ENCODE assay signal across 1 cellular context in the genomic region with DNA sequence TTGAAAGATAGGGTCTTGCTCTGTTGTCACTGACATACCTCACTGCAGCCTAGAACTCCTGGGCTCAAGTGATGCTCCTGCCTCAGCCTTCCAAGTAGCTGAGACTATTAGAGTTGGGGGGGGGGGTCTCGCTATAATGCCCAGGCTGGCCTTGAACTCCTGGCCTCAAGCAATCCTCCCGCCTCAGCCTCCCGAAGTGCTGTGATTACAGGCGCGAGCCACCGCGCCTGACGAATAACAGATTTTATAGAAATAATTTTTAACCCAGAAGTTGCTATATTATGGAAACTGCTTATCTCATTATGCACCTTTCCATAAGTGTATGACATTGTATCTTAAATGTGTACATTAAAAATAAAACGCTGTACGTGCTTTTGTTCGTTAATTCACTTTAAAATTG.
TF ChIP-seq lines count a peak whose summit lies in the region.

No MANE protein-coding gene starts in this region.

TF ChIP-seq in GM23338, 12 proteins besides CTCF, POLR2A, EP300 and RAD21 (continued from another document):
- TF ChIP-seq, protein P1, sequence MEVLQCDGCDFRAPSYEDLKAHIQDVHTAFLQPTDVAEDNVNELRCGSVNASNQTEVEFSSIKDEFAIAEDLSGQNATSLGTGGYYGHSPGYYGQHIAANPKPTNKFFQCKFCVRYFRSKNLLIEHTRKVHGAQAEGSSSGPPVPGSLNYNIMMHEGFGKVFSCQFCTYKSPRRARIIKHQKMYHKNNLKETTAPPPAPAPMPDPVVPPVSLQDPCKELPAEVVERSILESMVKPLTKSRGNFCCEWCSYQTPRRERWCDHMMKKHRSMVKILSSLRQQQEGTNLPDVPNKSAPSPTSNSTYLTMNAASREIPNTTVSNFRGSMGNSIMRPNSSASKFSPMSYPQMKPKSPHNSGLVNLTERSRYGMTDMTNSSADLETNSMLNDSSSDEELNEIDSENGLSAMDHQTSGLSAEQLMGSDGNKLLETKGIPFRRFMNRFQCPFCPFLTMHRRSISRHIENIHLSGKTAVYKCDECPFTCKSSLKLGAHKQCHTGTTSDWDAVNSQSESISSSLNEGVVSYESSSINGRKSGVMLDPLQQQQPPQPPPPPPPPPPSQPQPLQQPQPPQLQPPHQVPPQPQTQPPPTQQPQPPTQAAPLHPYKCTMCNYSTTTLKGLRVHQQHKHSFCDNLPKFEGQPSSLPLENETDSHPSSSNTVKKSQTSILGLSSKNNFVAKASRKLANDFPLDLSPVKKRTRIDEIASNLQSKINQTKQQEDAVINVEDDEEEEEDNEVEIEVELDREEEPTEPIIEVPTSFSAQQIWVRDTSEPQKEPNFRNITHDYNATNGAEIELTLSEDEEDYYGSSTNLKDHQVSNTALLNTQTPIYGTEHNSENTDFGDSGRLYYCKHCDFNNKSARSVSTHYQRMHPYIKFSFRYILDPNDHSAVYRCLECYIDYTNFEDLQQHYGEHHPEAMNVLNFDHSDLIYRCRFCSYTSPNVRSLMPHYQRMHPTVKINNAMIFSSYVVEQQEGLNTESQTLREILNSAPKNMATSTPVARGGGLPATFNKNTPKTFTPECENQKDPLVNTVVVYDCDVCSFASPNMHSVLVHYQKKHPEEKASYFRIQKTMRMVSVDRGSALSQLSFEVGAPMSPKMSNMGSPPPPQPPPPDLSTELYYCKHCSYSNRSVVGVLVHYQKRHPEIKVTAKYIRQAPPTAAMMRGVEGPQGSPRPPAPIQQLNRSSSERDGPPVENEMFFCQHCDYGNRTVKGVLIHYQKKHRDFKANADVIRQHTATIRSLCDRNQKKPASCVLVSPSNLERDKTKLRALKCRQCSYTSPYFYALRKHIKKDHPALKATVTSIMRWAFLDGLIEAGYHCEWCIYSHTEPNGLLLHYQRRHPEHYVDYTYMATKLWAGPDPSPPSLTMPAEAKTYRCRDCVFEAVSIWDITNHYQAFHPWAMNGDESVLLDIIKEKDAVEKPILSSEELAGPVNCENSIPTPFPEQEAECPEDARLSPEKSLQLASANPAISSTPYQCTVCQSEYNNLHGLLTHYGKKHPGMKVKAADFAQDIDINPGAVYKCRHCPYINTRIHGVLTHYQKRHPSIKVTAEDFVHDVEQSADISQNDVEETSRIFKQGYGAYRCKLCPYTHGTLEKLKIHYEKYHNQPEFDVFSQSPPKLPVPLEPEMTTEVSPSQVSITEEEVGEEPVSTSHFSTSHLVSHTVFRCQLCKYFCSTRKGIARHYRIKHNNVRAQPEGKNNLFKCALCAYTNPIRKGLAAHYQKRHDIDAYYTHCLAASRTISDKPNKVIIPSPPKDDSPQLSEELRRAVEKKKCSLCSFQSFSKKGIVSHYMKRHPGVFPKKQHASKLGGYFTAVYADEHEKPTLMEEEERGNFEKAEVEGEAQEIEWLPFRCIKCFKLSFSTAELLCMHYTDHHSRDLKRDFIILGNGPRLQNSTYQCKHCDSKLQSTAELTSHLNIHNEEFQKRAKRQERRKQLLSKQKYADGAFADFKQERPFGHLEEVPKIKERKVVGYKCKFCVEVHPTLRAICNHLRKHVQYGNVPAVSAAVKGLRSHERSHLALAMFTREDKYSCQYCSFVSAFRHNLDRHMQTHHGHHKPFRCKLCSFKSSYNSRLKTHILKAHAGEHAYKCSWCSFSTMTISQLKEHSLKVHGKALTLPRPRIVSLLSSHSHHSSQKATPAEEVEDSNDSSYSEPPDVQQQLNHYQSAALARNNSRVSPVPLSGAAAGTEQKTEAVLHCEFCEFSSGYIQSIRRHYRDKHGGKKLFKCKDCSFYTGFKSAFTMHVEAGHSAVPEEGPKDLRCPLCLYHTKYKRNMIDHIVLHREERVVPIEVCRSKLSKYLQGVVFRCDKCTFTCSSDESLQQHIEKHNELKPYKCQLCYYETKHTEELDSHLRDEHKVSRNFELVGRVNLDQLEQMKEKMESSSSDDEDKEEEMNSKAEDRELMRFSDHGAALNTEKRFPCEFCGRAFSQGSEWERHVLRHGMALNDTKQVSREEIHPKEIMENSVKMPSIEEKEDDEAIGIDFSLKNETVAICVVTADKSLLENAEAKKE (CRISPR knock-in tag; IDR thresholded peaks at IDR 0.05): no peak
- TF ChIP-seq, protein P2, sequence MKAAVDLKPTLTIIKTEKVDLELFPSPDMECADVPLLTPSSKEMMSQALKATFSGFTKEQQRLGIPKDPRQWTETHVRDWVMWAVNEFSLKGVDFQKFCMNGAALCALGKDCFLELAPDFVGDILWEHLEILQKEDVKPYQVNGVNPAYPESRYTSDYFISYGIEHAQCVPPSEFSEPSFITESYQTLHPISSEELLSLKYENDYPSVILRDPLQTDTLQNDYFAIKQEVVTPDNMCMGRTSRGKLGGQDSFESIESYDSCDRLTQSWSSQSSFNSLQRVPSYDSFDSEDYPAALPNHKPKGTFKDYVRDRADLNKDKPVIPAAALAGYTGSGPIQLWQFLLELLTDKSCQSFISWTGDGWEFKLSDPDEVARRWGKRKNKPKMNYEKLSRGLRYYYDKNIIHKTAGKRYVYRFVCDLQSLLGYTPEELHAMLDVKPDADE (IDR thresholded peaks at IDR 0.05): no peak
- TF ChIP-seq ZNF114 (CRISPR knock-in tag; IDR thresholded peaks at IDR 0.05) (no peak), POLR2AphosphoS5 (IDR thresholded peaks at IDR 0.05; ENCODE audit: low read depth) (no peak), JUNB (IDR thresholded peaks at IDR 0.05; ENCODE audit: unreplicated experiment) (no peak), NANOG (IDR thresholded peaks at IDR 0.05; ENCODE audit: borderline replicate concordance) (no peak), EZH2 (IDR thresholded peaks at IDR 0.05; ENCODE audit: low read depth, unreplicated experiment) (no peak), STAT1 (IDR thresholded peaks at IDR 0.05; ENCODE audit: unreplicated experiment) (no peak), ZNF331 (CRISPR knock-in tag; IDR thresholded peaks at IDR 0.05; ENCODE audit: low read depth) (no peak)
